In the genomic region with DNA sequence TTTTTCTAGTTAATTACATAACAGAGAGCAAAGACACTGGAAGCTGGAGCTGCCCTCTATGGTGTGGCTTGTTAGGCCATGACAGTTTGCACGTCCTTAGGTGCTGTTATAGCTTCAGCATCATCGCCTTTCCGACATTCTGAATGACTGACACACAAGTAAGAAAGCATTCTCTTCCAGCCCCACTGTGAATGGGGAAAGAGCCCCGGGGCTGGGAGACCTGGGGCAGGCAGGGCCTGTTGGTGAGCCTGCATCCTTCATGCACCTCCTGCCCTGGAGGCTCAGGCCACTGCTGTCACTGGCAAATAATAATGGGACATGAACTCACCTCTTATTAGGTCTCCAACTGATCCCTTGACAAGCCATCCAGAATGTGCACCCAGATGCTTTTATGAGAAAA, we compare ENCODE assay signal across 29 cellular contexts.
"Had no signal": no experiment of that assay in that cellular context is flagged by ENCODE, and none has a peak within 500 bp of the region (broad histone marks: within the 10 kb centered on the region; RNA-seq: fewer than 3 reads in every experiment).

No MANE protein-coding gene starts in this region.

- H3K9me3 ChIP-seq: ovary, psoas muscle, right lobe of liver, sigmoid colon, stomach, thoracic aorta, thyroid gland, tibial nerve, upper lobe of right lung, vagina had no signal

- H3K36me3 Mint-ChIP-seq: naive thymus-derived CD4-positive, alpha-beta T cell; natural killer cell; stimulated activated effector memory CD8-positive, alpha-beta T cell treated with anti-CD3 and anti-CD28 coated beads, Interleukin-12 subunit alpha, Interleukin-12 subunit beta, amount 100 ng/mL, for 72 hours; stimulated activated naive B cell treated with anti-CD40 and anti-IgM and Interleukin-4, amounts not matched to agents 10 μg/mL and 1 μg/mL and 100 μg/mL, for 72 hours had no signal

- H3K27ac Mint-ChIP-seq: naive thymus-derived CD4-positive, alpha-beta T cell; natural killer cell; nephron progenitor cell; progenitor cell of endocrine pancreas; stimulated activated effector memory CD8-positive, alpha-beta T cell treated with anti-CD3 and anti-CD28 coated beads, Interleukin-12 subunit alpha, Interleukin-12 subunit beta, amount 100 ng/mL, for 72 hours; stimulated activated naive B cell treated with anti-CD40 and anti-IgM and Interleukin-4, amounts not matched to agents 10 μg/mL and 1 μg/mL and 100 μg/mL, for 72 hours; stimulated activated naive CD8-positive, alpha-beta T cell treated with anti-CD3 and anti-CD28 coated beads, Interleukin-15, Interleukin-2, amounts not matched to agents 100 ng/mL and 50 ng/mL, for 24 hours had no signal

- ATAC-seq: naive thymus-derived CD4-positive, alpha-beta T cell; natural killer cell; psoas muscle; right cardiac atrium; right lobe of liver; stimulated activated effector memory CD8-positive, alpha-beta T cell treated with anti-CD3 and anti-CD28 coated beads, Interleukin-12 subunit alpha, Interleukin-12 subunit beta, amount 100 ng/mL, for 72 hours; stimulated activated naive B cell treated with anti-CD40 and anti-IgM and Interleukin-4, amounts not matched to agents 10 μg/mL and 1 μg/mL and 100 μg/mL, for 72 hours; upper lobe of right lung had no signal

- H3K4me3 Mint-ChIP-seq: naive thymus-derived CD4-positive, alpha-beta T cell; natural killer cell; nephron progenitor cell; neural crest cell; stimulated activated effector memory CD8-positive, alpha-beta T cell treated with anti-CD3 and anti-CD28 coated beads, Interleukin-12 subunit alpha, Interleukin-12 subunit beta, amount 100 ng/mL, for 72 hours; stimulated activated naive B cell treated with anti-CD40 and anti-IgM and Interleukin-4, amounts not matched to agents 10 μg/mL and 1 μg/mL and 100 μg/mL, for 72 hours; stimulated activated naive CD8-positive, alpha-beta T cell treated with anti-CD3 and anti-CD28 coated beads, Interleukin-15, Interleukin-2, amounts not matched to agents 100 ng/mL and 50 ng/mL, for 24 hours had no signal

- H3K9ac ChIP-seq: parathyroid adenoma had no signal

- H3K4me1 ChIP-seq: parathyroid adenoma, psoas muscle, vagina had no signal

- H3K79me2 ChIP-seq: parathyroid adenoma had no signal

- H3K4me1 Mint-ChIP-seq: natural killer cell; stimulated activated effector memory CD8-positive, alpha-beta T cell treated with anti-CD3 and anti-CD28 coated beads, Interleukin-12 subunit alpha, Interleukin-12 subunit beta, amount 100 ng/mL, for 72 hours had no signal

- H3K4me3 ChIP-seq: ovary, psoas muscle, right lobe of liver, sigmoid colon, stomach, thoracic aorta, thyroid gland, tibial nerve, upper lobe of right lung, vagina had no signal

- H3K27me3 Mint-ChIP-seq: progenitor cell of endocrine pancreas, type B pancreatic cell had no signal

- H2AFZ ChIP-seq: parathyroid adenoma had no signal

- H3K9me3 Mint-ChIP-seq: natural killer cell; stimulated activated effector memory CD8-positive, alpha-beta T cell treated with anti-CD3 and anti-CD28 coated beads, Interleukin-12 subunit alpha, Interleukin-12 subunit beta, amount 100 ng/mL, for 72 hours; stimulated activated naive B cell treated with anti-CD40 and anti-IgM and Interleukin-4, amounts not matched to agents 10 μg/mL and 1 μg/mL and 100 μg/mL, for 72 hours; stimulated activated naive CD8-positive, alpha-beta T cell treated with anti-CD3 and anti-CD28 coated beads, Interleukin-15, Interleukin-2, amounts not matched to agents 100 ng/mL and 50 ng/mL, for 24 hours had no signal

- H3K27me3 ChIP-seq: ovary, right lobe of liver, sigmoid colon, stomach, thyroid gland, tibial nerve, upper lobe of right lung, vagina had no signal

- H3K36me3 ChIP-seq: ovary, right lobe of liver, sigmoid colon, stomach, thoracic aorta, thyroid gland, tibial nerve, upper lobe of right lung, vagina had no signal

- H3K27ac ChIP-seq: ovary, parathyroid adenoma, psoas muscle, right lobe of liver, sigmoid colon, stomach, thoracic aorta, thyroid gland, tibial nerve, upper lobe of right lung, vagina had no signal

- DNase-seq: naive thymus-derived CD4-positive, alpha-beta T cell; natural killer cell; nephron progenitor cell; occipital lobe; ovary; posterior cingulate gyrus; psoas muscle; right cardiac atrium; right lobe of liver; sigmoid colon; small intestine; stimulated activated CD4-positive, alpha-beta T cell treated with anti-CD3 and anti-CD28 coated beads, Interleukin-15, amount 100 ng/mL, for 24 hours; stimulated activated CD4-positive, alpha-beta T cell treated with anti-CD3 and anti-CD28 coated beads, Interleukin-2, amount 100 ng/mL, for 24 hours; stimulated activated CD4-positive, alpha-beta T cell treated with anti-CD3 and anti-CD28 coated beads, Interleukin-2, amount 100 ng/mL, for 48 hours; stimulated activated CD4-positive, alpha-beta T cell treated with anti-CD3 and anti-CD28 coated beads, Interleukin-4, amount 100 ng/mL, for 24 hours; stimulated activated naive B cell treated with anti-CD40 and anti-IgM and Interleukin-4, amounts not matched to agents 10 μg/mL and 1 μg/mL and 100 μg/mL, for 72 hours; stimulated activated naive CD4-positive, alpha-beta T cell treated with Interleukin-2 at 50 U/mL for 16 hours; stomach; thyroid gland; upper lobe of right lung had no signal
